In the genomic region with DNA sequence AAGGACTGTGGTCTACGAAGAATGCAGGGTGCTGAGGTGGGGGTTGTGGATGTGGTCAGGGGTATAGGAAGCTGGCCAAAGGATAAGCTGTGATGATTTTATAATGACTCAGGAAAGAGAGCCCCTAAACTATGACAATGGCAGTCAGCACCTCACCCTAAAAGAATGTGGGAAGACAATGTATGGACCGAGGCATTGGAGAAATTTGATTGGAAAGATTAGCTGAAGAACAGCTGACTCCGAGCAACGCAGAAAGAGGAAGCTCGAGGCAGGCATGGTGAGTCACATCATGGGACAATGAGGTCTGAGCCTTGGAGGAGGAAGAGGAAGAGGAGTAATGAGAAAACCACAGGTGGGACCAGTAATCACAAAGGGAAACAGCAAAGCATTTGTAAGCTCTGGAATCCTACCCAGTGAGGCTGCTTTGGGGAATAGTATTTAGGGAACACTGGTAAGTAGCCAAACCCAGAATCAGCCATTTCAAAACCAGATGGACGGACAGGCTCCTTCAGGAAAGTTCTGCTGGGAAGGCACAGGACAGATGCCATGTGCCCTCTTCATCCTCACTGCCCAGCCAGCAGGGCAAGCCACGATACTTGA, we compare ENCODE assay signal across 1 cellular context.
A peak's percentile ranks its signal among the peaks of the same experiment; 100 is the strongest.
TF ChIP-seq lines count a peak whose summit lies in the region.

No MANE protein-coding gene starts in this region.

TF ChIP-seq in SK-N-SH, 30 proteins besides CTCF, POLR2A, EP300 and RAD21 (continued from another document):
- peak; percentile 91 for TF ChIP-seq PBX3 (IDR thresholded peaks at IDR 0.05)
- peak; percentile 51; the same call in 1 of the 2 replicates for TF ChIP-seq MEF2A (IDR thresholded peaks at IDR 0.05; ENCODE audit: borderline replicate concordance, low read depth)
- TF ChIP-seq, protein P1, sequence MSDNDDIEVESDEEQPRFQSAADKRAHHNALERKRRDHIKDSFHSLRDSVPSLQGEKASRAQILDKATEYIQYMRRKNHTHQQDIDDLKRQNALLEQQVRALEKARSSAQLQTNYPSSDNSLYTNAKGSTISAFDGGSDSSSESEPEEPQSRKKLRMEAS (IDR thresholded peaks at IDR 0.05; ENCODE audit: low read depth), result peak; percentile 75
- TF ChIP-seq RFX5 (IDR thresholded peaks at IDR 0.05; ENCODE audit: low read length), result no peak
- peak; percentile 96 for TF ChIP-seq FOSL2 (IDR thresholded peaks at IDR 0.05; ENCODE audit: borderline replicate concordance, low read depth)
- TF ChIP-seq YY1 (IDR thresholded peaks at IDR 0.05; ENCODE audit: low read depth), result no peak
- TF ChIP-seq SMC3 (IDR thresholded peaks at IDR 0.05; ENCODE audit: low read depth, low read length), result no peak
- no peak for TF ChIP-seq CHD2 (IDR thresholded peaks at IDR 0.05; ENCODE audit: low read length, partially characterized antibody)
- peak; percentile 78 for TF ChIP-seq ELF1 (IDR thresholded peaks at IDR 0.05)
